ENCODE assay signal across 2 cellular contexts in genomic region chr17:16358394-16358793, GRCh38.
A peak's percentile ranks its signal among the peaks of the same experiment; 100 is the strongest.
TF ChIP-seq lines count a peak whose summit lies in the region.

No MANE protein-coding gene starts in this region.

TF ChIP-seq in HEK293, 187 proteins besides CTCF, POLR2A, EP300 and RAD21:
- TF ChIP-seq ZNF221 (tag by site-specific recombination; IDR thresholded peaks at IDR 0.05; ENCODE audit: borderline replicate concordance) (no peak), PRDM1 (tag by site-specific recombination; IDR thresholded peaks at IDR 0.05) (peak; percentile 95)

TF ChIP-seq in K562, 482 proteins besides CTCF, POLR2A, EP300 and RAD21:
- TF ChIP-seq EP400 (IDR thresholded peaks at IDR 0.05) (no peak), CREB3L1 (IDR thresholded peaks at IDR 0.05; ENCODE audit: borderline replicate concordance, low read depth) (no peak), ZBED1 (IDR thresholded peaks at IDR 0.05) (no peak), RB1 (IDR thresholded peaks at IDR 0.05; ENCODE audit: low read depth) (no peak), PHF21A (IDR thresholded peaks at IDR 0.05; ENCODE audit: borderline replicate concordance, low read depth) (no peak), HINFP (tag; conservative IDR thresholded peaks at IDR 0.05; ENCODE audit: low read depth) (no peak), ZNF384 (IDR thresholded peaks at IDR 0.05; ENCODE audit: low read depth, low read length) (no peak), BCL6 (CRISPR knock-in tag; IDR thresholded peaks at IDR 0.05) (no peak), ZNF592 (IDR thresholded peaks at IDR 0.05) (no peak), ATF1 (CRISPR knock-in tag; IDR thresholded peaks at IDR 0.05) (no peak), ATF1 (tag; IDR thresholded peaks at IDR 0.05) (no peak)
